In the genomic region with DNA sequence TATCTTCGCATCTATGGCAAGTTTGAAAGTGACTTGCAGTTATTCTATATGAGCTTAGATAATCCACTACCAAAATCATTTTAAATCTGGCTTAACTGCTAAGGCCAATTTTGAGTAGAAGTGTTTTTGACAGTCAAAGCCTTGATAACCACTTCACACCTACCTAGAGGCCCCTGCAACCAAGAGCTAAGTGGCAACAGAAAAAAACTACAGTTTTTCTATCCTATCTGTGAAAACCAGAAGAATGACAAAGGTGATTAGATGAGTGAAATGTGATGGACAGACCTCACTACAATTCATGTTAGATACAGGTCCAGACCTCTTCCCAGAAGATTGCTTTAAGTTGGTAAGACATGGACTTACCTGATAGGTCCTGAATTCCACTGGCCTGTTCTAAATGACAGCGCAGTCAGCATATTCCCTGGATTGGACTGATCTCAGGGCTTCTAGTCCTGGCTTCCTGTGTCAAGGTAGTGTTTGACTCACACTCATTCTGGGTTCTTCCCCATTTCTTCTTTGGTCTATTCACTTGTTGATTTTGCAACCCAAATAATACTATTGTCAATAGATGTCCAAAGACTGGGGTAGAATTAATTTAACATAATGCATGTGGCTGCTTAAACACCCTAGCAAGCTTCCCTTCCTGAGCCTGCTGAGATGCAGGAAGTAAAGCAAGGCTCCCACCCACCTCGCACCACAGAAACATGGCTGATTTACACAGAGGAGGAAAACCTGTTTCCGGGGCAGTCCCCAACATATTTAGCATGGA, we compare ENCODE assay signal across 9 cellular contexts.
DNase-seq lines count a peak whose midpoint lies in the region; ATAC-seq and TF ChIP-seq lines count a peak whose summit lies in the region.
"Had no signal": no experiment of that assay in that cellular context is flagged by ENCODE, and none has a peak within 500 bp of the region (broad histone marks: within the 10 kb centered on the region; RNA-seq: fewer than 3 reads in every experiment).

No MANE protein-coding gene starts in this region.

- no peaks in the 10 kb centered on the region for H3K9me3 Mint-ChIP-seq in CD8-positive, alpha-beta T cell
- peaks cover 8% of the 10 kb centered on the region for H3K9me3 Mint-ChIP-seq in activated CD4-positive, alpha-beta T cell treated with anti-CD3 and anti-CD28 coated beads, Interleukin-2, amount 10 ng/mL, durations not matched to agents 24 days and 14 days

- H3K36me3 Mint-ChIP-seq in CD8-positive, alpha-beta T cell, result no peaks in the 10 kb centered on the region
- no peaks in the 10 kb centered on the region for H3K36me3 Mint-ChIP-seq in activated CD4-positive, alpha-beta T cell treated with anti-CD3 and anti-CD28 coated beads, Interleukin-2, amount 10 ng/mL, durations not matched to agents 24 days and 14 days (ENCODE audit: low read depth)

- H3K27me3 Mint-ChIP-seq in CD8-positive, alpha-beta T cell (ENCODE audit: low read depth), result no peaks in the 10 kb centered on the region
- H3K27me3 Mint-ChIP-seq in activated CD4-positive, alpha-beta T cell treated with anti-CD3 and anti-CD28 coated beads, Interleukin-2, amount 10 ng/mL, durations not matched to agents 24 days and 14 days, result no peaks in the 10 kb centered on the region

- peak; percentile 42 for ATAC-seq in CD8-positive, alpha-beta T cell
- peak; percentile 61 for ATAC-seq in HG02642 (IDR thresholded peaks at IDR 0.05; ENCODE audit: poor library complexity, unreplicated experiment)
- peak; percentile 13 for ATAC-seq in left lung
- no peak for ATAC-seq in HG03521 (IDR thresholded peaks at IDR 0.05; ENCODE audit: unreplicated experiment)

- POLR2A ChIA-PET in CD8-positive, alpha-beta T cell (lab: Charles Lee), result interaction anchor here (0.6 kb wide), 2 partner anchors 1643 to 1804 kb away, joined by 3 read pairs; no protein-coding TSS in a partner anchor

- H3K27ac ChIP-seq in CD8-positive, alpha-beta T cell (ENCODE audit: low read depth, low read length), result no peak overlapping the region
- H3K27ac ChIP-seq in left lung (peak overlapping the region in 1 of 2 donors; percentile 7), Peyer's patch (no peak overlapping the region)

- no peaks in the 10 kb centered on the region for H3K36me3 ChIP-seq in CD8-positive, alpha-beta T cell (ENCODE audit: insufficient read depth, low read length)
- H3K36me3 ChIP-seq in left lung (no peaks in the 10 kb centered on the region), Peyer's patch (no peaks in the 10 kb centered on the region)

- peaks cover 16% of the 10 kb centered on the region for H3K4me1 ChIP-seq in CD8-positive, alpha-beta T cell (ENCODE audit: insufficient read depth, low read length)
- H3K4me1 ChIP-seq in left lung (peaks cover 5 to 61% of the 10 kb centered on the region in 2 donors), Peyer's patch (peaks cover 0 to 8% (median 0%) of the 10 kb centered on the region in 4 donors)

- DNase-seq in CD8-positive, alpha-beta T cell, result peak in 2 of 7 experiments; percentile 9 to 27
- DNase-seq in activated CD4-positive, alpha-beta T cell treated with anti-CD3 and anti-CD28 coated beads, Interleukin-2, amount 10 ng/mL, durations not matched to agents 24 days and 14 days, result peak; percentile 75
- DNase-seq in left lung (no peak), Peyer's patch (no peak), NCI-H1092 (lab: John Stamatoyannopoulos, UW) (no peak), HT-29 (ENCODE audit: low spot score) (no peak)
- DNase-seq: aorta had no signal

- peaks cover 57% of the 10 kb centered on the region for H3K4me1 Mint-ChIP-seq in CD8-positive, alpha-beta T cell (ENCODE audit: low read depth)
- peaks cover 28% of the 10 kb centered on the region for H3K4me1 Mint-ChIP-seq in activated CD4-positive, alpha-beta T cell treated with anti-CD3 and anti-CD28 coated beads, Interleukin-2, amount 10 ng/mL, durations not matched to agents 24 days and 14 days

- no peaks in the 10 kb centered on the region for H3K27me3 ChIP-seq in CD8-positive, alpha-beta T cell (ENCODE audit: insufficient read depth, low read length)
- no peaks in the 10 kb centered on the region for H3K27me3 ChIP-seq in left lung
- H3K27me3 ChIP-seq in Peyer's patch, result no peaks in the 10 kb centered on the region

- no peak overlapping the region for H3K4me3 ChIP-seq in CD8-positive, alpha-beta T cell (ENCODE audit: low read depth, low read length)
- H3K4me3 ChIP-seq in left lung, result no peak overlapping the region
- no peak overlapping the region for H3K4me3 ChIP-seq in Peyer's patch

- no peak overlapping the region for H3K27ac Mint-ChIP-seq in CD8-positive, alpha-beta T cell
- H3K27ac Mint-ChIP-seq in activated CD4-positive, alpha-beta T cell treated with anti-CD3 and anti-CD28 coated beads, Interleukin-2, amount 10 ng/mL, durations not matched to agents 24 days and 14 days, result no peak overlapping the region

- intact Hi-C loops in CD8-positive, alpha-beta T cell (cut with DNase I, micrococcal nuclease), result loop anchor here in 1 of 2 experiments (5.0 kb wide), 1 partner anchor 65 kb away; a partner anchor contains a TSS
- intact Hi-C loops in activated CD4-positive, alpha-beta T cell treated with anti-CD3 and anti-CD28 coated beads, Interleukin-2, amount 10 ng/mL, durations not matched to agents 24 days and 14 days (cut with micrococcal nuclease), result loop anchor here (1.0 to 5.0 kb wide), 3 partner anchors 46 to 75 kb away; no protein-coding TSS in a partner anchor
- intact Hi-C loops in left lung (cut with DNase I), result no loop called here

- CTCF ChIA-PET in CD8-positive, alpha-beta T cell (lab: Charles Lee), result interaction anchor here (0.9 to 1.1 kb wide), 2 partner anchors 19 to 451 kb away, joined by 3 read pairs; no protein-coding TSS in a partner anchor

- TF ChIP-seq POLR2A in Peyer's patch (IDR thresholded peaks at IDR 0.05), result no peak

- no peak for TF ChIP-seq CTCF in CD8-positive, alpha-beta T cell (IDR thresholded peaks at IDR 0.05)
- TF ChIP-seq CTCF in left lung (IDR thresholded peaks at IDR 0.05) (no peak), Peyer's patch (IDR thresholded peaks at IDR 0.05) (no peak)

- no peaks in the 10 kb centered on the region for H3K9me3 ChIP-seq in CD8-positive, alpha-beta T cell (ENCODE audit: low read length)
- H3K9me3 ChIP-seq in left lung (no peaks in the 10 kb centered on the region), Peyer's patch (no peaks in the 10 kb centered on the region)

- H3K4me3 Mint-ChIP-seq in CD8-positive, alpha-beta T cell, result no peak overlapping the region
- H3K4me3 Mint-ChIP-seq in activated CD4-positive, alpha-beta T cell treated with anti-CD3 and anti-CD28 coated beads, Interleukin-2, amount 10 ng/mL, durations not matched to agents 24 days and 14 days, result no peak overlapping the region
